ENCODE assay signal across 32 cellular contexts in the genomic region with DNA sequence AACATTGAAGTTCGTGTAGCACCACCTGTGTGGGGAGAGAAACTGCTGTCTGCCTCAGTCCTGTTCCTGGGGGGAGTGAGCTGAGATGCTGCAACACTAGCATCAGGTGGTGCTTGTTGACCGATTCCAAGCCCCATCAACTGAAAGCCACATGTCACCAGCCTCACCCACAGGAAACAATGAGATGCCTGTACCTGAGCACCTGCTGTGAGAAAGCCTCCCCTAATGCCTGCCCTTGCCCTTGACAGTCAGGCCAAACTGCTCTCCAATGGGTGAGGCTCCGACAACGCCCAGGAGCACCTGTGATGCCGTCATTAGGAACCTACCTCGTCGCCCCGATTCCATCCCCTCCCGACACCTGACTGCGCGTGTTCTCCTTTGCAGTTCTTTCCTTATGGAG.
"Had no signal": no experiment of that assay in that cellular context is flagged by ENCODE, and none has a peak within 500 bp of the region (broad histone marks: within the 10 kb centered on the region; RNA-seq: fewer than 3 reads in every experiment).

No MANE protein-coding gene starts in this region.

- H3K9ac ChIP-seq: neural progenitor cell had no signal

- H3K36me3 ChIP-seq: adrenal gland, gastroesophageal sphincter, neural progenitor cell, right atrium auricular region, suprapubic skin, tibial nerve had no signal

- H3K9me3 ChIP-seq: adrenal gland, body of pancreas, gastroesophageal sphincter, right atrium auricular region, suprapubic skin, tibial nerve had no signal

- H3K79me2 ChIP-seq: hepatocyte had no signal

- H3K27ac Mint-ChIP-seq: activated CD8-positive, alpha-beta memory T cell treated with anti-CD3 and anti-CD28 coated beads, Interleukin-2, amount 10 ng/mL, durations not matched to agents 7 days and 5 days; activated CD8-positive, alpha-beta T cell treated with anti-CD3 and anti-CD28 coated beads for 36 hours; activated naive CD4-positive, alpha-beta T cell treated with anti-CD3 and anti-CD28 coated beads for 36 hours; activated naive CD8-positive, alpha-beta T cell treated with anti-CD3 and anti-CD28 coated beads for 36 hours; effector memory CD8-positive, alpha-beta T cell; mesothelial cell of epicardium; natural killer cell; neural progenitor cell; stimulated activated memory B cell treated with anti-CD40 and anti-IgM and Interleukin-4, amounts not matched to agents 10 μg/mL and 1 μg/mL and 100 μg/mL, for 72 hours; T-helper 2 cell treated with Interferon-gamma antibody and Interleukin-4, amounts not matched to agents 5 μg/mL and 100 μg/mL, for 36 hours had no signal

- H3K4me2 ChIP-seq: hepatocyte, neural progenitor cell, smooth muscle cell had no signal

- H3K4me1 ChIP-seq: body of pancreas had no signal

- DNase-seq: activated B cell treated with CpG ODN at 0.5 μM for 24 hours; activated CD4-positive, alpha-beta T cell treated with anti-CD3 and anti-CD28 coated beads, Interleukin-2, amount 50 U/mL, for 1 hour; activated CD8-positive, alpha-beta memory T cell treated with anti-CD3 and anti-CD28 coated beads, Interleukin-2, amount 10 ng/mL, durations not matched to agents 7 days and 5 days; activated CD8-positive, alpha-beta T cell treated with anti-CD3 and anti-CD28 coated beads for 36 hours; activated effector memory CD4-positive, alpha-beta T cell treated with anti-CD3 and anti-CD28 coated beads, Interleukin-2, amount 50 U/mL, for 16 hours; activated naive CD4-positive, alpha-beta T cell treated with anti-CD3 and anti-CD28 coated beads for 36 hours; activated naive CD8-positive, alpha-beta T cell treated with anti-CD3 and anti-CD28 coated beads for 36 hours; activated T-cell treated with anti-CD3 and anti-CD28 coated beads for 4 hours; adrenal gland; aorta; body of pancreas; cortex of kidney; effector memory CD8-positive, alpha-beta T cell; erythroblast; left cardiac atrium; mammary epithelial cell; natural killer cell; occipital lobe; stimulated activated CD4-positive, alpha-beta T cell treated with anti-CD3 and anti-CD28 coated beads, Interleukin-1b, Interleukin-23, amount 100 ng/mL, for 48 hours; stimulated activated CD4-positive, alpha-beta T cell treated with anti-CD3 and anti-CD28 coated beads, Interleukin-4, amount 100 ng/mL, for 4 hours; stimulated activated CD8-positive, alpha-beta memory T cell treated with anti-CD3 and anti-CD28 coated beads, Interleukin-4, amount 100 ng/mL, for 48 hours; T-helper 1 cell had no signal

- H3K9me3 Mint-ChIP-seq: activated B cell treated with CpG ODN at 0.5 μM for 24 hours; activated CD8-positive, alpha-beta T cell treated with anti-CD3 and anti-CD28 coated beads for 36 hours; activated naive CD4-positive, alpha-beta T cell treated with anti-CD3 and anti-CD28 coated beads for 36 hours; activated naive CD8-positive, alpha-beta T cell treated with anti-CD3 and anti-CD28 coated beads for 36 hours; effector memory CD8-positive, alpha-beta T cell; mesothelial cell of epicardium; natural killer cell; neural progenitor cell; stimulated activated memory B cell treated with anti-CD40 and anti-IgM and Interleukin-4, amounts not matched to agents 10 μg/mL and 1 μg/mL and 100 μg/mL, for 72 hours; T-helper 2 cell treated with Interferon-gamma antibody and Interleukin-4, amounts not matched to agents 5 μg/mL and 100 μg/mL, for 36 hours had no signal

- H2AFZ ChIP-seq: hepatocyte, neural progenitor cell had no signal

- H3K27ac ChIP-seq: adrenal gland, body of pancreas, gastroesophageal sphincter, hepatocyte, neural progenitor cell, right atrium auricular region, suprapubic skin, tibial nerve had no signal

- ATAC-seq: activated CD8-positive, alpha-beta memory T cell treated with anti-CD3 and anti-CD28 coated beads, Interleukin-2, amount 10 ng/mL, durations not matched to agents 7 days and 5 days; activated CD8-positive, alpha-beta T cell treated with anti-CD3 and anti-CD28 coated beads for 36 hours; body of pancreas; effector memory CD8-positive, alpha-beta T cell; gastroesophageal sphincter; left cardiac atrium; natural killer cell; stimulated activated memory B cell treated with anti-CD40 and anti-IgM and Interleukin-4, amounts not matched to agents 10 μg/mL and 1 μg/mL and 100 μg/mL, for 72 hours had no signal

- H3K36me3 Mint-ChIP-seq: activated CD8-positive, alpha-beta memory T cell treated with anti-CD3 and anti-CD28 coated beads, Interleukin-2, amount 10 ng/mL, durations not matched to agents 7 days and 5 days; mesothelial cell of epicardium; natural killer cell; neural progenitor cell had no signal

- H3K27me3 ChIP-seq: adrenal gland, body of pancreas, gastroesophageal sphincter, hepatocyte, neural progenitor cell, right atrium auricular region, suprapubic skin, tibial nerve had no signal

- H3K4me3 ChIP-seq: adrenal gland, body of pancreas, gastroesophageal sphincter, hepatocyte, neural progenitor cell, right atrium auricular region, smooth muscle cell, suprapubic skin, tibial nerve had no signal

- H3K27me3 Mint-ChIP-seq: activated B cell treated with CpG ODN at 0.5 μM for 24 hours; activated CD8-positive, alpha-beta memory T cell treated with anti-CD3 and anti-CD28 coated beads, Interleukin-2, amount 10 ng/mL, durations not matched to agents 7 days and 5 days; activated CD8-positive, alpha-beta T cell treated with anti-CD3 and anti-CD28 coated beads for 36 hours; activated naive CD8-positive, alpha-beta T cell treated with anti-CD3 and anti-CD28 coated beads for 36 hours; effector memory CD8-positive, alpha-beta T cell; stimulated activated memory B cell treated with anti-CD40 and anti-IgM and Interleukin-4, amounts not matched to agents 10 μg/mL and 1 μg/mL and 100 μg/mL, for 72 hours had no signal

- H3K4me1 Mint-ChIP-seq: natural killer cell, neural progenitor cell had no signal

- H3K4me3 Mint-ChIP-seq: activated B cell treated with CpG ODN at 0.5 μM for 24 hours; activated CD8-positive, alpha-beta memory T cell treated with anti-CD3 and anti-CD28 coated beads, Interleukin-2, amount 10 ng/mL, durations not matched to agents 7 days and 5 days; activated CD8-positive, alpha-beta T cell treated with anti-CD3 and anti-CD28 coated beads for 36 hours; activated naive CD4-positive, alpha-beta T cell treated with anti-CD3 and anti-CD28 coated beads for 36 hours; activated naive CD8-positive, alpha-beta T cell treated with anti-CD3 and anti-CD28 coated beads for 36 hours; effector memory CD8-positive, alpha-beta T cell; mesothelial cell of epicardium; natural killer cell; neural progenitor cell; stimulated activated memory B cell treated with anti-CD40 and anti-IgM and Interleukin-4, amounts not matched to agents 10 μg/mL and 1 μg/mL and 100 μg/mL, for 72 hours; T-helper 2 cell treated with Interferon-gamma antibody and Interleukin-4, amounts not matched to agents 5 μg/mL and 100 μg/mL, for 36 hours had no signal
